Comparison of ENCODE assay signal across 8 cellular contexts in genomic region chr5:157731272-157732129, GRCh38. TPM values are rescaled to one million over a fixed set of nuclear protein-coding genes. Genes with fewer than 3 reads are reported as not detected.
A peak's percentile ranks its signal among the peaks of the same experiment; 100 is the strongest.
DNase-seq lines count a peak whose midpoint lies in the region; ATAC-seq and TF ChIP-seq lines count a peak whose summit lies in the region.

Gene THG1L, plus strand, starts transcription at chr5:157731420. Its CDS starts 21 bp downstream, at chr5:157731441.

- no peaks in the 10 kb centered on the region for H3K27me3 Mint-ChIP-seq in chondrocyte (ENCODE audit: low read depth)

- no peaks in the 10 kb centered on the region for H3K27me3 ChIP-seq in kidney epithelial cell (ENCODE audit: control insufficient read depth, insufficient read depth, low read length)

- peak within 1 kb of the TSS; percentile 98 for H3K27ac Mint-ChIP-seq in chondrocyte (ENCODE audit: unreplicated experiment)

- H3K4me1 Mint-ChIP-seq in chondrocyte (ENCODE audit: low read depth): peaks cover 17% of the 10 kb centered on the region

- H3K36me3 Mint-ChIP-seq in chondrocyte (ENCODE audit: low read depth): peaks cover 2% of the 10 kb centered on the region

- peak; percentile 94 for ATAC-seq in HG03439 (IDR thresholded peaks at IDR 0.05; ENCODE audit: unreplicated experiment)

- H3K9me3 Mint-ChIP-seq in chondrocyte (ENCODE audit: low read depth): no peaks in the 10 kb centered on the region

- peak; percentile 92 for TF ChIP-seq POLR2A in GM19193 (IDR thresholded peaks at IDR 0.05; ENCODE audit: extremely low read depth, insufficient read depth, insufficient read length)

- peak within 1 kb of the TSS; percentile 86 for H3K4me3 ChIP-seq in kidney epithelial cell (ENCODE audit: low read depth, low read length)

- TF ChIP-seq CTCF in chondrocyte (IDR thresholded peaks at IDR 0.05) (no peak), kidney epithelial cell (IDR thresholded peaks at IDR 0.05; ENCODE audit: insufficient read depth, low read length, poor library complexity, severe bottlenecking) (no peak)

- DNase-seq in AML-193 (lab: John Stamatoyannopoulos, UW) (peak; percentile 86 to 89), NCI-H510A treated with DMSO at 0.1 percent for 48 hours (lab: John Stamatoyannopoulos, UW) (peak; percentile 86), chondrocyte (ENCODE audit: low spot score) (peak; percentile 99), kidney epithelial cell (ENCODE audit: low read depth) (peak; percentile 92)
- DNase-seq in activated CD4-positive, alpha-beta T cell treated with anti-CD3 and anti-CD28 coated beads for 24 hours (ENCODE audit: low read depth in 2 of 2): peak; percentile 97 to 98
- DNase-seq in stimulated activated CD4-positive, alpha-beta T cell treated with anti-CD3 and anti-CD28 coated beads, Interleukin-15, amount 100 ng/mL, for 48 hours (ENCODE audit: low read depth in 2 of 2): peak; percentile 97 to 99

- H3K36me3 ChIP-seq in kidney epithelial cell (ENCODE audit: control insufficient read depth, insufficient read depth, low read length): no peaks in the 10 kb centered on the region

- peak within 1 kb of the TSS; percentile 96 for H3K4me3 Mint-ChIP-seq in chondrocyte (ENCODE audit: unreplicated experiment)

RNA-seq across cellular contexts. Expression of gene THG1L, which starts in this region (rescaled TPM):
- 7.0 to 10.1 TPM (median 9.2 TPM) in 3 replicates for total RNA-seq in chondrocyte
- total RNA-seq in kidney epithelial cell: 17.9 and 18.6 TPM in 2 replicates

Comparison
In these comparisons a context has a peak if more than half of its experiments do, and no peak if none do; other contexts are left out.
1. Peak in every context shown above with its lines: DNase-seq, ATAC-seq and H3K4me3 ChIP-seq.